ENCODE assay signal across 8 cellular contexts in genomic region chrX:10014462-10015373, GRCh38. TPM values are rescaled to one million over a fixed set of nuclear protein-coding genes. Genes with fewer than 3 reads are reported as not detected.
DNase-seq lines count a peak whose midpoint lies in the region; ATAC-seq and TF ChIP-seq lines count a peak whose summit lies in the region.

No MANE protein-coding gene starts in this region.

- H3K4me3 Mint-ChIP-seq in endothelial cell (ENCODE audit: unreplicated experiment) = no peak overlapping the region

- H3K4me1 Mint-ChIP-seq in endothelial cell (ENCODE audit: unreplicated experiment) = peaks cover 46% of the 10 kb centered on the region

- H3K36me3 Mint-ChIP-seq in endothelial cell (ENCODE audit: low read depth, unreplicated experiment) = no peaks in the 10 kb centered on the region

- no peak overlapping the region for H3K27ac Mint-ChIP-seq in endothelial cell (ENCODE audit: unreplicated experiment)

- DNase-seq in AML-193 (lab: John Stamatoyannopoulos, UW) (peak; percentile 13 to 23), GM19238 (ENCODE audit: insufficient read length, low spot score) (peak; percentile 65), NOMO-1 (lab: John Stamatoyannopoulos, UW; ENCODE audit: unreplicated experiment in 2 of 2) (peak; percentile 48 to 67), endothelial cell (ENCODE audit: low spot score) (peak; percentile 79), midbrain (lab: John Stamatoyannopoulos, UW) (peak; percentile 80)
- peak; percentile 81 for DNase-seq in activated CD8-positive, alpha-beta memory T cell treated with anti-CD3 and anti-CD28 coated beads, Interleukin-2, amount 50 U/mL, for 48 hours
- peak; percentile 43 for DNase-seq in stimulated activated CD8-positive, alpha-beta memory T cell treated with anti-CD3 and anti-CD28 coated beads, Interleukin-15, amount 100 ng/mL, for 24 hours (ENCODE audit: low read depth)

- peaks cover 6% of the 10 kb centered on the region for H3K27me3 Mint-ChIP-seq in endothelial cell (ENCODE audit: unreplicated experiment)

- TF ChIP-seq CTCF in endothelial cell (IDR thresholded peaks at IDR 0.05; ENCODE audit: unreplicated experiment) = no peak

- ATAC-seq in HG03378 (IDR thresholded peaks at IDR 0.05; ENCODE audit: unreplicated experiment) = peak; percentile 36

- H3K9me3 Mint-ChIP-seq in endothelial cell (ENCODE audit: unreplicated experiment) = no peaks in the 10 kb centered on the region

RNA-seq across cellular contexts. Expression of gene CLDN34, which starts 47.6 kb away (rescaled TPM):
- total RNA-seq in endothelial cell (ENCODE audit: unreplicated experiment) = 0.64 TPM

Comparison
In these comparisons a context has a peak if more than half of its experiments do, and no peak if none do; other contexts are left out.
1. Peak in every context shown above with its lines: DNase-seq and ATAC-seq.
2. DNase-seq: peak in every context shown above with its lines; median percentile 81 in activated CD8-positive, alpha-beta memory T cell treated with anti-CD3 and anti-CD28 coated beads, Interleukin-2, amount 50 U/mL, for 48 hours; 80 in midbrain; 79 in endothelial cell; 65 in GM19238; 58 in NOMO-1; 43 in stimulated activated CD8-positive, alpha-beta memory T cell treated with anti-CD3 and anti-CD28 coated beads, Interleukin-15, amount 100 ng/mL, for 24 hours; 18 in AML-193.